ENCODE assay signal across 1 cellular context in the genomic region with DNA sequence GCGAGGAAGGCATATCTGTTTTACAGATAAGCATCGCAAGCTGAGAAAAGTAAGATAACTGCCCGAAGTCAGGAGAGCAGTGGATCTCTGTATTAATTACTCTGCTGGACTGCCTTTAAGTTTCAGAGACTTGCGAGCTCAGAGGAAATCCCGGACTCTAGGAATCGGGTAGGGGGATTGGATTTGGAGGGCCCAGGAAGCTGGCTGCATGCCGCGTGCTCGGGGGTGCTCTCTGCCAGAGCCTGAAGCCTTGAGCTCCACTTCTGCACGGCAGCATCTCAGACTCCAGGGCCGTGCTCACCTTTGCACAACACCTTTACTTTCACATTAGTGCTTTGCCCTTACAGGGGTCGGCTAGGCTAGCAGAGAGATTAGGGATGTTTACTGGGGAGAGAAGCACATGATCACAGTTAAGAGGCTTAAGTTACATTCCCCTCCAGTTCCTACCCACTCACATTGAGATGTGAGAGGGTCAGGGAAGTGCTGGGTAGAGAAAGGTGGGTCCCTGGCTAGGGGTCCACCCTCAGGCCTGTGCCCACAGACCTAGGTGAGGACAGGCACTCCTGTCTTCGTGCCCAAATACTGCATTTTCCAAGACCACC.
TF ChIP-seq lines count a peak whose summit lies in the region.

No MANE protein-coding gene starts in this region.

TF ChIP-seq in GM23338, 12 proteins besides CTCF, POLR2A, EP300 and RAD21 (continued from another document):
- TF ChIP-seq, protein P1, sequence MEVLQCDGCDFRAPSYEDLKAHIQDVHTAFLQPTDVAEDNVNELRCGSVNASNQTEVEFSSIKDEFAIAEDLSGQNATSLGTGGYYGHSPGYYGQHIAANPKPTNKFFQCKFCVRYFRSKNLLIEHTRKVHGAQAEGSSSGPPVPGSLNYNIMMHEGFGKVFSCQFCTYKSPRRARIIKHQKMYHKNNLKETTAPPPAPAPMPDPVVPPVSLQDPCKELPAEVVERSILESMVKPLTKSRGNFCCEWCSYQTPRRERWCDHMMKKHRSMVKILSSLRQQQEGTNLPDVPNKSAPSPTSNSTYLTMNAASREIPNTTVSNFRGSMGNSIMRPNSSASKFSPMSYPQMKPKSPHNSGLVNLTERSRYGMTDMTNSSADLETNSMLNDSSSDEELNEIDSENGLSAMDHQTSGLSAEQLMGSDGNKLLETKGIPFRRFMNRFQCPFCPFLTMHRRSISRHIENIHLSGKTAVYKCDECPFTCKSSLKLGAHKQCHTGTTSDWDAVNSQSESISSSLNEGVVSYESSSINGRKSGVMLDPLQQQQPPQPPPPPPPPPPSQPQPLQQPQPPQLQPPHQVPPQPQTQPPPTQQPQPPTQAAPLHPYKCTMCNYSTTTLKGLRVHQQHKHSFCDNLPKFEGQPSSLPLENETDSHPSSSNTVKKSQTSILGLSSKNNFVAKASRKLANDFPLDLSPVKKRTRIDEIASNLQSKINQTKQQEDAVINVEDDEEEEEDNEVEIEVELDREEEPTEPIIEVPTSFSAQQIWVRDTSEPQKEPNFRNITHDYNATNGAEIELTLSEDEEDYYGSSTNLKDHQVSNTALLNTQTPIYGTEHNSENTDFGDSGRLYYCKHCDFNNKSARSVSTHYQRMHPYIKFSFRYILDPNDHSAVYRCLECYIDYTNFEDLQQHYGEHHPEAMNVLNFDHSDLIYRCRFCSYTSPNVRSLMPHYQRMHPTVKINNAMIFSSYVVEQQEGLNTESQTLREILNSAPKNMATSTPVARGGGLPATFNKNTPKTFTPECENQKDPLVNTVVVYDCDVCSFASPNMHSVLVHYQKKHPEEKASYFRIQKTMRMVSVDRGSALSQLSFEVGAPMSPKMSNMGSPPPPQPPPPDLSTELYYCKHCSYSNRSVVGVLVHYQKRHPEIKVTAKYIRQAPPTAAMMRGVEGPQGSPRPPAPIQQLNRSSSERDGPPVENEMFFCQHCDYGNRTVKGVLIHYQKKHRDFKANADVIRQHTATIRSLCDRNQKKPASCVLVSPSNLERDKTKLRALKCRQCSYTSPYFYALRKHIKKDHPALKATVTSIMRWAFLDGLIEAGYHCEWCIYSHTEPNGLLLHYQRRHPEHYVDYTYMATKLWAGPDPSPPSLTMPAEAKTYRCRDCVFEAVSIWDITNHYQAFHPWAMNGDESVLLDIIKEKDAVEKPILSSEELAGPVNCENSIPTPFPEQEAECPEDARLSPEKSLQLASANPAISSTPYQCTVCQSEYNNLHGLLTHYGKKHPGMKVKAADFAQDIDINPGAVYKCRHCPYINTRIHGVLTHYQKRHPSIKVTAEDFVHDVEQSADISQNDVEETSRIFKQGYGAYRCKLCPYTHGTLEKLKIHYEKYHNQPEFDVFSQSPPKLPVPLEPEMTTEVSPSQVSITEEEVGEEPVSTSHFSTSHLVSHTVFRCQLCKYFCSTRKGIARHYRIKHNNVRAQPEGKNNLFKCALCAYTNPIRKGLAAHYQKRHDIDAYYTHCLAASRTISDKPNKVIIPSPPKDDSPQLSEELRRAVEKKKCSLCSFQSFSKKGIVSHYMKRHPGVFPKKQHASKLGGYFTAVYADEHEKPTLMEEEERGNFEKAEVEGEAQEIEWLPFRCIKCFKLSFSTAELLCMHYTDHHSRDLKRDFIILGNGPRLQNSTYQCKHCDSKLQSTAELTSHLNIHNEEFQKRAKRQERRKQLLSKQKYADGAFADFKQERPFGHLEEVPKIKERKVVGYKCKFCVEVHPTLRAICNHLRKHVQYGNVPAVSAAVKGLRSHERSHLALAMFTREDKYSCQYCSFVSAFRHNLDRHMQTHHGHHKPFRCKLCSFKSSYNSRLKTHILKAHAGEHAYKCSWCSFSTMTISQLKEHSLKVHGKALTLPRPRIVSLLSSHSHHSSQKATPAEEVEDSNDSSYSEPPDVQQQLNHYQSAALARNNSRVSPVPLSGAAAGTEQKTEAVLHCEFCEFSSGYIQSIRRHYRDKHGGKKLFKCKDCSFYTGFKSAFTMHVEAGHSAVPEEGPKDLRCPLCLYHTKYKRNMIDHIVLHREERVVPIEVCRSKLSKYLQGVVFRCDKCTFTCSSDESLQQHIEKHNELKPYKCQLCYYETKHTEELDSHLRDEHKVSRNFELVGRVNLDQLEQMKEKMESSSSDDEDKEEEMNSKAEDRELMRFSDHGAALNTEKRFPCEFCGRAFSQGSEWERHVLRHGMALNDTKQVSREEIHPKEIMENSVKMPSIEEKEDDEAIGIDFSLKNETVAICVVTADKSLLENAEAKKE (CRISPR knock-in tag; IDR thresholded peaks at IDR 0.05) = no peak
